8 cellular contexts compared by ENCODE assay signal in the genomic region with DNA sequence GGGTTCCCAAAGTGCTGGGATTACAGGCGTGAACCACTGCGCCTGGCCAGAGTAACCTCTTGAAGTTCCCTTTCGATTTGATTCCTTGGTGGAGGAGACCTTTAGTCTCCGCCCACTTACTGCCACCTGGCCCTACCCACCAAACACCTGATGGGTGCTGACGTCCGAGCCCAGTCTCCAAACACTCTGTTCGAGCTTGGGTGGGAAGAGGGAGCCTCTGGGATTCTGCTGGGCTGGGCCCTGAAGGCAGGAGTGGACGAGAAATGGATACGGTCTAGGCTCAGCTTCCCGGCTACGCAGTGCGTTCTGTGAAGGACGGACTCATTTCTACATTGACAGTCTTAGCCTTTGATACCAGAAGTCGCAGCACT. TPM values are rescaled to one million over a fixed set of nuclear protein-coding genes. Genes with fewer than 3 reads are reported as not detected.
DNase-seq lines count a peak whose midpoint lies in the region; ATAC-seq, FAIRE-seq and TF ChIP-seq lines count a peak whose summit lies in the region.

No MANE protein-coding gene starts in this region.

- RAD21 ChIA-PET in GM12878 (lab: Charles Lee; ENCODE audit: unreplicated experiment), result interaction anchor here (2.1 kb wide), 1 partner anchor 25 kb away, joined by 7 read pairs; no protein-coding TSS in a partner anchor

- no peak overlapping the region for H3K4ac ChIP-seq in H9 (ENCODE audit: low read depth, low read length)

- no peak overlapping the region for H3K23ac ChIP-seq in H9 (ENCODE audit: insufficient read length, low read depth, low read length)

- H3K56ac ChIP-seq in H9 (ENCODE audit: insufficient read length, low read depth, low read length), result no peak overlapping the region

- no peak overlapping the region for H2BK20ac ChIP-seq in H9 (ENCODE audit: low read depth, low read length, poor library complexity, severe bottlenecking)

- WGBS in H9 (ENCODE audit: extremely low coverage, insufficient read length, low lambda C conversion rate), result no CpG with 5 or more reads among the region's 14 CpGs
- WGBS in GM12878 (ENCODE audit: insufficient coverage, insufficient replicate concordance, low lambda C conversion rate, missing lambda C conversion rate), result 0% methylated on average over 14 of the region's 14 CpGs
- WGBS in spleen, 5 donors, result 9 to 20% (median 11%) methylated on average over 14 of the region's 14 CpGs

- in situ Hi-C loops in GM12878 (cut with MboI), result no loop called here

- DNase-seq in H9 (peak; percentile 91), NCI-H526 treated with DMSO at 0.1 percent for 48 hours (lab: John Stamatoyannopoulos, UW) (peak; percentile 82), GM12878 (ENCODE audit: low read depth, low spot score) (no peak), iPS-NIHi7 (ENCODE audit: extremely low spot score) (peak; percentile 68), spleen (no peak), D341Med (ENCODE audit: low spot score) (no peak), HEK293T (ENCODE audit: extremely low spot score) (no peak)
- no peak for DNase-seq in effector CD4-positive, alpha-beta T cell

- no peak for FAIRE-seq in GM12878 (lab: Jason Lieb, UNC)

- no peak overlapping the region for H2BK15ac ChIP-seq in H9 (ENCODE audit: low read depth, low read length)

- H3K14ac ChIP-seq in H9 (ENCODE audit: insufficient read depth, low read length), result no peak overlapping the region

- CTCF ChIA-PET in GM12878 (lab: Yijun Ruan, JAX) (interaction anchor here (1.0 to 6.4 kb wide), 6 partner anchors 20 to 53 kb away, joined by 3 to 38 read pairs (median 16); partner anchors contain the start of gene PDK2), HEK293T (lab: Yijun Ruan, JAX) (interaction anchor here (1.8 kb wide), 1 partner anchor 39 kb away, joined by 14 read pairs; no protein-coding TSS in a partner anchor)

- peaks cover 56 to 59% of the 10 kb centered on the region in 2 experiments for H3K4me1 Mint-ChIP-seq in H9

- no peak overlapping the region for H4K8ac ChIP-seq in H9 (replicated peaks; ENCODE audit: insufficient read length, low read depth, low read length)

- H2AK5ac ChIP-seq in H9 (ENCODE audit: insufficient read length, low read length), result no peak overlapping the region

- H3K9ac ChIP-seq in H9 (ENCODE audit: extremely low read depth, insufficient read length, low read length), result peak overlapping the region; percentile 3
- peak overlapping the region; percentile 46 for H3K9ac ChIP-seq in GM12878 (ENCODE audit: control insufficient read depth, insufficient read depth, low read length)

- BruUV-seq in GM12878 (replicated peaks; lab: Mats Ljungman, UMichigan), result no TSS peak

- H3K9me3 Mint-ChIP-seq in H9, result no peaks in the 10 kb centered on the region

- no peak for TF ChIP-seq CTCF in H9 (conservative IDR thresholded peaks at IDR 0.05)
- TF ChIP-seq CTCF in GM12878 (IDR thresholded peaks at IDR 0.05 in 2 of 3, conservative IDR thresholded peaks at IDR 0.05 in 1 of 3; ENCODE audit: control insufficient read depth in 2 of 3, extremely low read depth in 1 of 3, insufficient read depth in 1 of 3, low read depth in 3 of 3, low read length in 3 of 3), result no peak
- TF ChIP-seq CTCF in spleen (IDR thresholded peaks at IDR 0.05 in 8 of 11, conservative IDR thresholded peaks at IDR 0.05 in 3 of 11), result no peak

- H2BK120ac ChIP-seq in H9 (ENCODE audit: low read depth, low read length, poor library complexity, severe bottlenecking), result no peak overlapping the region

- H2BK12ac ChIP-seq in H9 (ENCODE audit: insufficient read length, low read depth, low read length), result no peak overlapping the region

- H3K18ac ChIP-seq in H9 (ENCODE audit: insufficient read length, low read depth, low read length), result no peak overlapping the region

- no peaks in the 10 kb centered on the region for H3K36me3 ChIP-seq in GM12878 (ENCODE audit: control insufficient read depth in 2 of 2, insufficient read depth in 2 of 2, low read length in 1 of 2)
- H3K36me3 ChIP-seq in spleen, result no peaks in the 10 kb centered on the region

- SMC1A ChIA-PET in GM12878 (lab: Charles Lee; ENCODE audit: uncharacterized antibody, unreplicated experiment), result interaction anchor here (1.8 kb wide), 1 partner anchor 27 kb away, joined by 6 read pairs; no protein-coding TSS in a partner anchor

- no peak for TF ChIP-seq POLR2A in GM12878 (IDR thresholded peaks at IDR 0.05; ENCODE audit: low read depth, low read length)
- no peak for TF ChIP-seq POLR2A in spleen (IDR thresholded peaks at IDR 0.05)

- no peaks in the 10 kb centered on the region for H3K79me1 ChIP-seq in H9 (ENCODE audit: insufficient read depth, low read depth, low read length, poor library complexity, severe bottlenecking)

- H3K79me2 ChIP-seq in H9 (ENCODE audit: insufficient read depth, low read length) (no peaks in the 10 kb centered on the region), GM12878 (ENCODE audit: control insufficient read depth, insufficient read depth, low read length) (no peaks in the 10 kb centered on the region)

- H3K4me3 ChIP-seq in GM12878 (peak overlapping the region; percentile 90), spleen (peak overlapping the region; percentile 82 to 95 (median 86))

- H2AFZ ChIP-seq in H9 (ENCODE audit: low read length) (no peak overlapping the region), GM12878 (ENCODE audit: control insufficient read depth, low read depth, low read length) (peak overlapping the region; percentile 94)

- POLR2A ChIA-PET in GM12878 (lab: Charles Lee) (interaction anchor here (0.6 to 1.9 kb wide), 2 partner anchors 97 to 1544 kb away, joined by 3 to 5 read pairs; no protein-coding TSS in a partner anchor), HEK293T (lab: Yijun Ruan, JAX) (no interaction called here)

- no peaks in the 10 kb centered on the region for H4K20me1 ChIP-seq in H9 (ENCODE audit: control insufficient read depth, insufficient read depth, insufficient read length)
- no peaks in the 10 kb centered on the region for H4K20me1 ChIP-seq in GM12878 (ENCODE audit: control insufficient read depth, insufficient read depth)

- intact Hi-C loops in GM12878 (cut with micrococcal nuclease; ENCODE audit: unreplicated experiment) (loop anchor here (1.0 kb wide), 1 partner anchor 27 kb away; no protein-coding TSS in a partner anchor), spleen (cut with DNase I; ENCODE audit: low total_unique reads) (no loop called here)

- peak; percentile 1; the same call in 1 of the 3 replicates for ATAC-seq in GM12878

- H3K4me2 ChIP-seq in H9 (ENCODE audit: insufficient read depth, insufficient read length, low read length) (peak overlapping the region; percentile 89), GM12878 (ENCODE audit: control insufficient read depth, insufficient read depth) (peak overlapping the region; percentile 97)

- H3K27ac Mint-ChIP-seq in H9, result peak overlapping the region in 2 of 3 experiments; percentile 88 to 97; a peak in 4 of 7 replicates

- H3K27me3 ChIP-seq in H9 (ENCODE audit: insufficient read depth, low read length), result no peaks in the 10 kb centered on the region
- no peaks in the 10 kb centered on the region for H3K27me3 ChIP-seq in GM12878 (replicated peaks in 1 of 2; ENCODE audit: control insufficient read depth in 2 of 2, insufficient read depth in 2 of 2, low read length in 1 of 2)
- peaks cover 0 to 45% (median 0%) of the 10 kb centered on the region in 7 donors for H3K27me3 ChIP-seq in spleen (replicated peaks in 1 of 7)

- H2BK5ac ChIP-seq in H9 (ENCODE audit: insufficient read length, low read length), result no peak overlapping the region

- no peaks in the 10 kb centered on the region; a peak in 1 of 7 replicates for H3K36me3 Mint-ChIP-seq in H9 (ENCODE audit: insufficient read depth in 1 of 3, low read depth in 3 of 3)

- peak overlapping the region; percentile 79 to 88 for H3K4me3 Mint-ChIP-seq in H9

- H3T11ph ChIP-seq in H9 (ENCODE audit: low read length), result no peak overlapping the region

- TF ChIP-seq RAD21 in GM12878 (IDR thresholded peaks at IDR 0.05; ENCODE audit: insufficient read depth, low read depth, low read length), result no peak

- peaks cover 17% of the 10 kb centered on the region for H3K4me1 ChIP-seq in H9 (ENCODE audit: insufficient read depth, low read length)
- H3K4me1 ChIP-seq in GM12878 (ENCODE audit: control insufficient read depth, insufficient read depth, low read length), result peaks cover 9% of the 10 kb centered on the region
- H3K4me1 ChIP-seq in spleen, result peaks cover 13 to 95% (median 55%) of the 10 kb centered on the region in 6 donors

- peaks cover 22% of the 10 kb centered on the region for H3K27me3 Mint-ChIP-seq in H9 (ENCODE audit: low read depth)

- TF ChIP-seq EP300 in GM12878 (IDR thresholded peaks at IDR 0.05; ENCODE audit: borderline replicate concordance in 1 of 2, control insufficient read depth in 1 of 2, low read depth in 2 of 2, low read length in 2 of 2), result no peak

- H3K9me3 ChIP-seq in H9 (ENCODE audit: control insufficient read depth, low read depth, low read length) (no peaks in the 10 kb centered on the region), GM12878 (replicated peaks; ENCODE audit: control insufficient read depth, insufficient read depth, low read length) (no peaks in the 10 kb centered on the region), spleen (no peaks in the 10 kb centered on the region)

- H3K27ac ChIP-seq in H9 (ENCODE audit: insufficient read length, low read depth, low read length) (no peak overlapping the region), GM12878 (ENCODE audit: control insufficient read depth, insufficient read depth) (no peak overlapping the region), spleen (peak overlapping the region; percentile 63 to 88 (median 82))

- H4K91ac ChIP-seq in H9 (ENCODE audit: insufficient read length, low read depth, low read length), result no peak overlapping the region

- peaks cover 15% of the 10 kb centered on the region for H3K23me2 ChIP-seq in H9 (ENCODE audit: insufficient read length, low read depth, low read length, poor library complexity, severe bottlenecking)

- H4K5ac ChIP-seq in H9 (ENCODE audit: insufficient read length, low read depth, low read length), result no peak overlapping the region

RNA-seq across cellular contexts. Expression of gene ITGA3, which starts 0.9 kb away (rescaled TPM):
- total RNA-seq in H9 (2021) (22.5 and 22.7 TPM in 2 replicates), GM12878 (2014; rRNA removed) (10.3 and 13.4 TPM in 2 replicates), GM12878 (2014; rRNA removed; fragmentation: Illumina TruSeq; extraction: Trizol) (6.6 and 6.9 TPM in 2 replicates), GM12878 (2021) (12.5 and 14.3 TPM in 2 replicates), spleen (10 to 100 TPM; 22.7 to 52.3 (median 41.1) TPM)
- 22.3 and 23.3 TPM in 2 replicates for total RNA-seq in GM12878 (2013; cell fraction: nucleolus; rRNA removed)
- 1.8 TPM for polyA plus RNA-seq in GM12878 (2011; ENCODE audit: low read depth)
- polyA plus RNA-seq in GM12878 (2011; rRNA removed) (4.3 and 6.9 TPM in 2 replicates), GM12878 (2014; fragmentation: Illumina TruSeq; extraction: Trizol) (3.8 and 6.6 TPM in 2 replicates), GM12878 (2014; fragmentation: Nextera tagmentation; extraction: Ambion mirVana) (under 1 TPM; 0.29 to 0.86 TPM), GM12878 (2014; rRNA removed) (7.1 and 10.5 TPM in 2 replicates), GM12878 (2016; fragmentation: Nextera tagmentation; extraction: Ambion mirVana) (1 to 10 TPM; 4.0 to 4.6 TPM), spleen (10 to 100 TPM in 1 of 3 donors, 1 to 10 TPM in 2; 5.5 to 16.6 (median 8.1) TPM)
- 10.9 and 12.4 TPM in 2 replicates for polyA plus RNA-seq in GM12878 (2011; cell fraction: cytosol; rRNA removed)
- polyA plus RNA-seq in GM12878 (2011; cell fraction: nucleus; rRNA removed), result 28.4 and 35.6 TPM in 2 replicates
- 3.0 and 3.2 TPM in 2 replicates for polyA plus RNA-seq in GM12878 (2012)
- polyA minus RNA-seq in GM12878 (2011; rRNA and poly(A)+ RNA removed), result 15.2 and 22.9 TPM in 2 replicates
- 12.0 and 17.7 TPM in 2 replicates for polyA minus RNA-seq in GM12878 (2011; cell fraction: cytosol; rRNA and poly(A)+ RNA removed)
- 20.2 and 36.4 TPM in 2 replicates for polyA minus RNA-seq in GM12878 (2011; cell fraction: nucleus; rRNA and poly(A)+ RNA removed)

RNA-seq across cellular contexts. Expression of gene PDK2, which starts 40.1 kb away (rescaled TPM):
- total RNA-seq in H9 (2021), result 16.2 and 19.9 TPM in 2 replicates
- total RNA-seq in GM12878 (2013; cell fraction: nucleolus; rRNA removed), result 16.9 and 18.0 TPM in 2 replicates
- total RNA-seq in GM12878 (2014; rRNA removed), result 9.7 and 12.3 TPM in 2 replicates
- total RNA-seq in GM12878 (2014; rRNA removed; fragmentation: Illumina TruSeq; extraction: Trizol), result 6.5 and 8.6 TPM in 2 replicates
- 14.2 and 16.1 TPM in 2 replicates for total RNA-seq in GM12878 (2021)
- polyA plus RNA-seq in GM12878 (2011; ENCODE audit: low read depth), result 4.5 TPM
- 8.8 and 22.6 TPM in 2 replicates for polyA plus RNA-seq in GM12878 (2011; rRNA removed)
- polyA plus RNA-seq in GM12878 (2011; cell fraction: cytosol; rRNA removed), result 33.3 and 38.8 TPM in 2 replicates
- polyA plus RNA-seq in GM12878 (2011; cell fraction: nucleus; rRNA removed), result 92.2 and 108 TPM in 2 replicates
- polyA plus RNA-seq in GM12878 (2012), result 9.1 and 10.7 TPM in 2 replicates
- polyA plus RNA-seq in GM12878 (2014; fragmentation: Illumina TruSeq; extraction: Trizol), result 9.8 and 12.3 TPM in 2 replicates
- polyA plus RNA-seq in GM12878 (2014; fragmentation: Nextera tagmentation; extraction: Ambion mirVana), result 1 to 10 TPM in 1 of 2 experiments, under 1 TPM in 1; 0.98 to 1.2 TPM
- 9.6 and 16.0 TPM in 2 replicates for polyA plus RNA-seq in GM12878 (2014; rRNA removed)
- polyA plus RNA-seq in GM12878 (2016; fragmentation: Nextera tagmentation; extraction: Ambion mirVana), result 10 to 100 TPM; 17.5 to 20.2 TPM
- polyA minus RNA-seq in GM12878 (2011; rRNA and poly(A)+ RNA removed), result 22.7 and 37.5 TPM in 2 replicates
- polyA minus RNA-seq in GM12878 (2011; cell fraction: cytosol; rRNA and poly(A)+ RNA removed), result 9.5 and 15.8 TPM in 2 replicates
- polyA minus RNA-seq in GM12878 (2011; cell fraction: nucleus; rRNA and poly(A)+ RNA removed), result 16.0 and 35.1 TPM in 2 replicates
- total RNA-seq in spleen, result 10 to 100 TPM; 22.9 to 41.5 (median 26.1) TPM
- 10 to 100 TPM in 1 of 3 donors, 1 to 10 TPM in 2; 8.7 to 16.9 (median 9.5) TPM for polyA plus RNA-seq in spleen

Comparison
In these comparisons a context has a peak if more than half of its experiments do, and no peak if none do; other contexts are left out.
1. DNase-seq: peak in H9 (single experiment), NCI-H526 treated with DMSO at 0.1 percent for 48 hours (single experiment) and iPS-NIHi7 (single experiment); none in GM12878 (single experiment), spleen (single experiment), D341Med (single experiment), HEK293T (single experiment) and effector CD4-positive, alpha-beta T cell (single experiment).
2. H3K27ac ChIP-seq: peak in spleen (8 of 8); none in H9 (single experiment) and GM12878 (single experiment).